1 cellular context compared by ENCODE assay signal in genomic region chr12:110669193-110669502, GRCh38.
TF ChIP-seq lines count a peak whose summit lies in the region.

No MANE protein-coding gene starts in this region.

TF ChIP-seq in HepG2, 621 proteins besides CTCF, POLR2A, EP300 and RAD21 (continued from another document):
- TF ChIP-seq, protein P1, sequence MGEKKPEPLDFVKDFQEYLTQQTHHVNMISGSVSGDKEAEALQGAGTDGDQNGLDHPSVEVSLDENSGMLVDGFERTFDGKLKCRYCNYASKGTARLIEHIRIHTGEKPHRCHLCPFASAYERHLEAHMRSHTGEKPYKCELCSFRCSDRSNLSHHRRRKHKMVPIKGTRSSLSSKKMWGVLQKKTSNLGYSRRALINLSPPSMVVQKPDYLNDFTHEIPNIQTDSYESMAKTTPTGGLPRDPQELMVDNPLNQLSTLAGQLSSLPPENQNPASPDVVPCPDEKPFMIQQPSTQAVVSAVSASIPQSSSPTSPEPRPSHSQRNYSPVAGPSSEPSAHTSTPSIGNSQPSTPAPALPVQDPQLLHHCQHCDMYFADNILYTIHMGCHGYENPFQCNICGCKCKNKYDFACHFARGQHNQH (CRISPR knock-in tag; IDR thresholded peaks at IDR 0.05) = no peak
- TF ChIP-seq NR2F6 (IDR thresholded peaks at IDR 0.05) = no peak
- TF ChIP-seq NR2F6 (CRISPR knock-in tag; IDR thresholded peaks at IDR 0.05) = no peak
- TF ChIP-seq TBL1XR1 (IDR thresholded peaks at IDR 0.05; ENCODE audit: borderline replicate concordance, low read length, partially characterized antibody) = no peak
- no peak for TF ChIP-seq KMT2B (CRISPR knock-in tag; IDR thresholded peaks at IDR 0.05)
- TF ChIP-seq ZNF768 (CRISPR knock-in tag; IDR thresholded peaks at IDR 0.05) = no peak
- no peak for TF ChIP-seq FOXK1 (CRISPR knock-in tag; IDR thresholded peaks at IDR 0.05; ENCODE audit: borderline replicate concordance, low read depth)
- TF ChIP-seq HINFP (CRISPR knock-in tag; IDR thresholded peaks at IDR 0.05; ENCODE audit: low read depth) = no peak
- TF ChIP-seq, protein P2, sequence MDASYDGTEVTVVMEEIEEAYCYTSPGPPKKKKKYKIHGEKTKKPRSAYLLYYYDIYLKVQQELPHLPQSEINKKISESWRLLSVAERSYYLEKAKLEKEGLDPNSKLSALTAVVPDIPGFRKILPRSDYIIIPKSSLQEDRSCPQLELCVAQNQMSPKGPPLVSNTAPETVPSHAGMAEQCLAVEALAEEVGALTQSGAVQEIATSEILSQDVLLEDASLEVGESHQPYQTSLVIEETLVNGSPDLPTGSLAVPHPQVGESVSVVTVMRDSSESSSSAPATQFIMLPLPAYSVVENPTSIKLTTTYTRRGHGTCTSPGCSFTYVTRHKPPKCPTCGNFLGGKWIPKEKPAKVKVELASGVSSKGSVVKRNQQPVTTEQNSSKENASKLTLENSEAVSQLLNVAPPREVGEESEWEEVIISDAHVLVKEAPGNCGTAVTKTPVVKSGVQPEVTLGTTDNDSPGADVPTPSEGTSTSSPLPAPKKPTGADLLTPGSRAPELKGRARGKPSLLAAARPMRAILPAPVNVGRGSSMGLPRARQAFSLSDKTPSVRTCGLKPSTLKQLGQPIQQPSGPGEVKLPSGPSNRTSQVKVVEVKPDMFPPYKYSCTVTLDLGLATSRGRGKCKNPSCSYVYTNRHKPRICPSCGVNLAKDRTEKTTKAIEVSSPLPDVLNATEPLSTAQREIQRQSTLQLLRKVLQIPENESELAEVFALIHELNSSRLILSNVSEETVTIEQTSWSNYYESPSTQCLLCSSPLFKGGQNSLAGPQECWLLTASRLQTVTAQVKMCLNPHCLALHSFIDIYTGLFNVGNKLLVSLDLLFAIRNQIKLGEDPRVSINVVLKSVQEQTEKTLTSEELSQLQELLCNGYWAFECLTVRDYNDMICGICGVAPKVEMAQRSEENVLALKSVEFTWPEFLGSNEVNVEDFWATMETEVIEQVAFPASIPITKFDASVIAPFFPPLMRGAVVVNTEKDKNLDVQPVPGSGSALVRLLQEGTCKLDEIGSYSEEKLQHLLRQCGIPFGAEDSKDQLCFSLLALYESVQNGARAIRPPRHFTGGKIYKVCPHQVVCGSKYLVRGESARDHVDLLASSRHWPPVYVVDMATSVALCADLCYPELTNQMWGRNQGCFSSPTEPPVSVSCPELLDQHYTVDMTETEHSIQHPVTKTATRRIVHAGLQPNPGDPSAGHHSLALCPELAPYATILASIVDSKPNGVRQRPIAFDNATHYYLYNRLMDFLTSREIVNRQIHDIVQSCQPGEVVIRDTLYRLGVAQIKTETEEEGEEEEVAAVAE (CRISPR knock-in tag; IDR thresholded peaks at IDR 0.05; ENCODE audit: borderline replicate concordance) = no peak
- TF ChIP-seq MBNL3 (CRISPR knock-in tag; conservative IDR thresholded peaks at IDR 0.05) = no peak
- TF ChIP-seq, protein P3, sequence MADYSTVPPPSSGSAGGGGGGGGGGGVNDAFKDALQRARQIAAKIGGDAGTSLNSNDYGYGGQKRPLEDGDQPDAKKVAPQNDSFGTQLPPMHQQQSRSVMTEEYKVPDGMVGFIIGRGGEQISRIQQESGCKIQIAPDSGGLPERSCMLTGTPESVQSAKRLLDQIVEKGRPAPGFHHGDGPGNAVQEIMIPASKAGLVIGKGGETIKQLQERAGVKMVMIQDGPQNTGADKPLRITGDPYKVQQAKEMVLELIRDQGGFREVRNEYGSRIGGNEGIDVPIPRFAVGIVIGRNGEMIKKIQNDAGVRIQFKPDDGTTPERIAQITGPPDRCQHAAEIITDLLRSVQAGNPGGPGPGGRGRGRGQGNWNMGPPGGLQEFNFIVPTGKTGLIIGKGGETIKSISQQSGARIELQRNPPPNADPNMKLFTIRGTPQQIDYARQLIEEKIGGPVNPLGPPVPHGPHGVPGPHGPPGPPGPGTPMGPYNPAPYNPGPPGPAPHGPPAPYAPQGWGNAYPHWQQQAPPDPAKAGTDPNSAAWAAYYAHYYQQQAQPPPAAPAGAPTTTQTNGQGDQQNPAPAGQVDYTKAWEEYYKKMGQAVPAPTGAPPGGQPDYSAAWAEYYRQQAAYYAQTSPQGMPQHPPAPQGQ (CRISPR knock-in tag; IDR thresholded peaks at IDR 0.05; ENCODE audit: borderline replicate concordance) = no peak
- TF ChIP-seq MEF2D (CRISPR knock-in tag; IDR thresholded peaks at IDR 0.05) = no peak
TF ChIP-seq in HepG2: peak in this region for 0.
